In genomic region chr1:197526736-197527371, GRCh38 we compare ENCODE assay signal across 9 cellular contexts.
DNase-seq lines count a peak whose midpoint lies in the region; ATAC-seq and TF ChIP-seq lines count a peak whose summit lies in the region.
"Had no signal": no experiment of that assay in that cellular context is flagged by ENCODE, and none has a peak within 500 bp of the region (broad histone marks: within the 10 kb centered on the region; RNA-seq: fewer than 3 reads in every experiment).

No MANE protein-coding gene starts in this region.

- no peaks in the 10 kb centered on the region for H3K4me1 ChIP-seq in testis
- H3K4me1 ChIP-seq: SJSA1 had no signal

- intact Hi-C loops in testis (cut with DNase I; ENCODE audit: low total_unique reads) = no loop called here

- H3K27me3 ChIP-seq in testis = no peaks in the 10 kb centered on the region
- H3K27me3 ChIP-seq: SJSA1 had no signal

- no peak for ATAC-seq in GM21619 (IDR thresholded peaks at IDR 0.05; ENCODE audit: unreplicated experiment)
- ATAC-seq in HG02981 (IDR thresholded peaks at IDR 0.05; ENCODE audit: unreplicated experiment) = no peak
- ATAC-seq in GM18519 (IDR thresholded peaks at IDR 0.05; ENCODE audit: low FRiP score, unreplicated experiment) = no peak

- in situ Hi-C loops in G401 (cut with HindIII; ENCODE audit: low sequenced_read_pairs) = no loop called here

- no peak overlapping the region for H3K4me3 ChIP-seq in testis
- H3K4me3 ChIP-seq: SJSA1 had no signal

- no peak for TF ChIP-seq EP300 in Ishikawa (IDR thresholded peaks at IDR 0.05; ENCODE audit: borderline replicate concordance)

- TF ChIP-seq POLR2A in testis (IDR thresholded peaks at IDR 0.05) = no peak

- TF ChIP-seq RAD21 in Ishikawa (IDR thresholded peaks at IDR 0.05; ENCODE audit: low read depth) = peak; percentile 37

- no peaks in the 10 kb centered on the region for H3K36me3 ChIP-seq in testis (ENCODE audit: low read depth, missing control alignments)
- H3K36me3 ChIP-seq: SJSA1 had no signal

- H3K9me3 ChIP-seq in testis = no peaks in the 10 kb centered on the region
- H3K9me3 ChIP-seq: SJSA1 had no signal

- no peak overlapping the region for H3K27ac ChIP-seq in testis
- H3K27ac ChIP-seq: SJSA1 had no signal

- 66 to 68% methylated on average over 4 of the region's 4 CpGs for WGBS in testis, 2 donors

- peak; percentile 15 to 89 (median 41) for TF ChIP-seq CTCF in testis (IDR thresholded peaks at IDR 0.05)

- DNase-seq in G401 (ENCODE audit: low spot score) = peak; percentile 43
- peak; percentile 48 for DNase-seq in RPMI8226
- peak; percentile 6 for DNase-seq in fibroblast of the conjunctiva (ENCODE audit: low read depth)
- DNase-seq in testis = no peak

TF ChIP-seq in Ishikawa, 13 proteins besides CTCF, POLR2A, EP300 and RAD21:
- TF ChIP-seq TAF1 (IDR thresholded peaks at IDR 0.05; ENCODE audit: low read depth) (no peak), TEAD4 (IDR thresholded peaks at IDR 0.05) (no peak)
TF ChIP-seq in Ishikawa: peak in this region for 0.
